Comparison of ENCODE assay signal across 1 cellular context in genomic region chr2:147026261-147026660, GRCh38.
TF ChIP-seq lines count a peak whose summit lies in the region.

No MANE protein-coding gene starts in this region.

TF ChIP-seq in SK-N-SH treated with all-trans-retinoic acid at 6 μM for 48 hours, 23 proteins besides CTCF, POLR2A, EP300 and RAD21 (continued from another document):
- TF ChIP-seq, protein P1, sequence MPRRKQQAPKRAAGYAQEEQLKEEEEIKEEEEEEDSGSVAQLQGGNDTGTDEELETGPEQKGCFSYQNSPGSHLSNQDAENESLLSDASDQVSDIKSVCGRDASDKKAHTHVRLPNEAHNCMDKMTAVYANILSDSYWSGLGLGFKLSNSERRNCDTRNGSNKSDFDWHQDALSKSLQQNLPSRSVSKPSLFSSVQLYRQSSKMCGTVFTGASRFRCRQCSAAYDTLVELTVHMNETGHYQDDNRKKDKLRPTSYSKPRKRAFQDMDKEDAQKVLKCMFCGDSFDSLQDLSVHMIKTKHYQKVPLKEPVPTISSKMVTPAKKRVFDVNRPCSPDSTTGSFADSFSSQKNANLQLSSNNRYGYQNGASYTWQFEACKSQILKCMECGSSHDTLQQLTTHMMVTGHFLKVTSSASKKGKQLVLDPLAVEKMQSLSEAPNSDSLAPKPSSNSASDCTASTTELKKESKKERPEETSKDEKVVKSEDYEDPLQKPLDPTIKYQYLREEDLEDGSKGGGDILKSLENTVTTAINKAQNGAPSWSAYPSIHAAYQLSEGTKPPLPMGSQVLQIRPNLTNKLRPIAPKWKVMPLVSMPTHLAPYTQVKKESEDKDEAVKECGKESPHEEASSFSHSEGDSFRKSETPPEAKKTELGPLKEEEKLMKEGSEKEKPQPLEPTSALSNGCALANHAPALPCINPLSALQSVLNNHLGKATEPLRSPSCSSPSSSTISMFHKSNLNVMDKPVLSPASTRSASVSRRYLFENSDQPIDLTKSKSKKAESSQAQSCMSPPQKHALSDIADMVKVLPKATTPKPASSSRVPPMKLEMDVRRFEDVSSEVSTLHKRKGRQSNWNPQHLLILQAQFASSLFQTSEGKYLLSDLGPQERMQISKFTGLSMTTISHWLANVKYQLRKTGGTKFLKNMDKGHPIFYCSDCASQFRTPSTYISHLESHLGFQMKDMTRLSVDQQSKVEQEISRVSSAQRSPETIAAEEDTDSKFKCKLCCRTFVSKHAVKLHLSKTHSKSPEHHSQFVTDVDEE (CRISPR knock-in tag; IDR thresholded peaks at IDR 0.05): no peak
- TF ChIP-seq GLIS3 (CRISPR knock-in tag; IDR thresholded peaks at IDR 0.05) (no peak), RARB (CRISPR knock-in tag; IDR thresholded peaks at IDR 0.05) (no peak), CSDC2 (CRISPR knock-in tag; IDR thresholded peaks at IDR 0.05) (no peak)
TF ChIP-seq in SK-N-SH treated with all-trans-retinoic acid at 6 μM for 48 hours: peak in this region for 0.
